In genomic region chr9:130053504-130054427, GRCh38 we compare ENCODE assay signal across 8 cellular contexts. TPM values are rescaled to one million over a fixed set of nuclear protein-coding genes. Genes with fewer than 3 reads are reported as not detected.
DNase-seq lines count a peak whose midpoint lies in the region; ATAC-seq, FAIRE-seq and TF ChIP-seq lines count a peak whose summit lies in the region.

TSS of gene GPR107 (plus strand) at chr9:130053906. CDS start at chr9:130053933, 27 bp downstream.

- peak within 1 kb of the TSS; percentile 94 for H3K4me2 ChIP-seq in Karpas-422 (ENCODE audit: low read depth, low read length, poor library complexity, severe bottlenecking)
- H3K4me2 ChIP-seq in SU-DHL-6 (ENCODE audit: low read depth, low read length, poor library complexity, severe bottlenecking), result peak within 1 kb of the TSS; percentile 72

- H3K79me2 ChIP-seq in Karpas-422 (ENCODE audit: low read length) (peaks cover 74% of the 10 kb centered on the region), SU-DHL-6 (ENCODE audit: insufficient read depth, low read length) (peaks cover 53% of the 10 kb centered on the region)

- H3K9ac ChIP-seq in Karpas-422 (ENCODE audit: low read length) (peak within 1 kb of the TSS; percentile 90), SU-DHL-6 (ENCODE audit: low read length) (peak within 1 kb of the TSS; percentile 84)

- H3K27ac ChIP-seq in Karpas-422 (ENCODE audit: low read length) (peak within 1 kb of the TSS; percentile 35), SU-DHL-6 (ENCODE audit: low read depth, low read length) (peak within 1 kb of the TSS; percentile 58), pancreas (peak within 1 kb of the TSS; percentile 58 to 78 (median 70)), tibial artery (peak within 1 kb of the TSS; percentile 90 to 94)

- H3K9me2 ChIP-seq in Karpas-422 (replicated peaks; ENCODE audit: insufficient read depth, low read length) (no peaks in the 10 kb centered on the region), SU-DHL-6 (replicated peaks; ENCODE audit: insufficient read depth, low read length) (no peaks in the 10 kb centered on the region)

- no peaks in the 10 kb centered on the region for H3K27me3 Mint-ChIP-seq in activated naive CD8-positive, alpha-beta T cell treated with anti-CD3 and anti-CD28 coated beads, Interleukin-2, amount 10 ng/mL, durations not matched to agents 7 days and 5 days

- H3K4me3 Mint-ChIP-seq in activated naive CD8-positive, alpha-beta T cell treated with anti-CD3 and anti-CD28 coated beads, Interleukin-2, amount 10 ng/mL, durations not matched to agents 7 days and 5 days, result peak within 1 kb of the TSS; percentile 96

- DNase-seq in DMS153 treated with DMSO at 0.1 percent for 48 hours (lab: John Stamatoyannopoulos, UW; ENCODE audit: unreplicated experiment) (peak; percentile 78), Karpas-422 (peak; percentile 89), Right ventricle myocardium inferior (ENCODE audit: missing footprints) (peak; percentile 92), pancreas (peak; percentile 68 to 92 (median 79)), tibial artery (peak; percentile 70 to 87)
- peak; percentile 86 for DNase-seq in activated naive CD8-positive, alpha-beta T cell treated with anti-CD3 and anti-CD28 coated beads, Interleukin-2, amount 10 ng/mL, durations not matched to agents 7 days and 5 days

- H3K4me3 ChIP-seq in Karpas-422 (ENCODE audit: low read length), result peak within 1 kb of the TSS; percentile 93
- peak within 1 kb of the TSS; percentile 84 for H3K4me3 ChIP-seq in SU-DHL-6 (ENCODE audit: insufficient read depth, low read length, poor library complexity, severe bottlenecking)
- peak within 1 kb of the TSS; percentile 59 to 94 (median 74) for H3K4me3 ChIP-seq in pancreas
- peak within 1 kb of the TSS; percentile 82 to 95 for H3K4me3 ChIP-seq in tibial artery

- H3K27ac Mint-ChIP-seq in activated naive CD8-positive, alpha-beta T cell treated with anti-CD3 and anti-CD28 coated beads, Interleukin-2, amount 10 ng/mL, durations not matched to agents 7 days and 5 days, result peak within 1 kb of the TSS; percentile 90

- TF ChIP-seq CTCF in SU-DHL-6 (IDR thresholded peaks at IDR 0.05; ENCODE audit: insufficient read depth, low read length, poor library complexity, severe bottlenecking), result no peak
- TF ChIP-seq CTCF in pancreas (IDR thresholded peaks at IDR 0.05), result no peak
- TF ChIP-seq CTCF in tibial artery (IDR thresholded peaks at IDR 0.05), result no peak

- POLR2A ChIA-PET in activated naive CD8-positive, alpha-beta T cell treated with anti-CD3 and anti-CD28 coated beads, Interleukin-2, amount 10 ng/mL, durations not matched to agents 7 days and 5 days (lab: Charles Lee), result interaction anchor here (0.6 to 2.1 kb wide), 11 partner anchors 9 to 186 kb away, joined by 3 to 23 read pairs (median 9); partner anchors contain the start of gene FNBP1

- no peaks in the 10 kb centered on the region for H3K9me3 ChIP-seq in Karpas-422 (ENCODE audit: low read length)
- no peaks in the 10 kb centered on the region for H3K9me3 ChIP-seq in SU-DHL-6 (ENCODE audit: insufficient read depth, low read length)
- H3K9me3 ChIP-seq in pancreas, result no peaks in the 10 kb centered on the region
- H3K9me3 ChIP-seq in tibial artery, result no peaks in the 10 kb centered on the region

- ATAC-seq in GM21619 (IDR thresholded peaks at IDR 0.05; ENCODE audit: unreplicated experiment) (peak; percentile 80), Right ventricle myocardium inferior (peak; percentile 98), pancreas (peak; percentile 97 to 99 (median 99))
- ATAC-seq in activated naive CD8-positive, alpha-beta T cell treated with anti-CD3 and anti-CD28 coated beads, Interleukin-2, amount 10 ng/mL, durations not matched to agents 7 days and 5 days (ENCODE audit: low read depth), result peak; percentile 94

- peaks cover 18% of the 10 kb centered on the region for H3K4me1 Mint-ChIP-seq in activated naive CD8-positive, alpha-beta T cell treated with anti-CD3 and anti-CD28 coated beads, Interleukin-2, amount 10 ng/mL, durations not matched to agents 7 days and 5 days

- no peaks in the 10 kb centered on the region for H3K9me3 Mint-ChIP-seq in activated naive CD8-positive, alpha-beta T cell treated with anti-CD3 and anti-CD28 coated beads, Interleukin-2, amount 10 ng/mL, durations not matched to agents 7 days and 5 days

- H4K20me1 ChIP-seq in Karpas-422 (ENCODE audit: insufficient read depth, low read depth, low read length) (no peaks in the 10 kb centered on the region), SU-DHL-6 (ENCODE audit: low read depth, low read length) (no peaks in the 10 kb centered on the region)

- H3K36me3 ChIP-seq in Karpas-422 (ENCODE audit: insufficient read depth, low read length) (no peaks in the 10 kb centered on the region), SU-DHL-6 (ENCODE audit: low read length) (no peaks in the 10 kb centered on the region), pancreas (no peaks in the 10 kb centered on the region), tibial artery (peaks cover 5 to 10% (median 7%) of the 10 kb centered on the region in 3 donors)

- H3K4me1 ChIP-seq in Karpas-422 (ENCODE audit: low read length), result peaks cover 28% of the 10 kb centered on the region
- H3K4me1 ChIP-seq in pancreas, result peaks cover 5 to 10% (median 6%) of the 10 kb centered on the region in 3 donors
- H3K4me1 ChIP-seq in tibial artery, result peaks cover 3 to 43% (median 26%) of the 10 kb centered on the region in 4 donors

- peaks cover 6% of the 10 kb centered on the region for H3K36me3 Mint-ChIP-seq in activated naive CD8-positive, alpha-beta T cell treated with anti-CD3 and anti-CD28 coated beads, Interleukin-2, amount 10 ng/mL, durations not matched to agents 7 days and 5 days

- 0 to 1% methylated on average over 57 to 68 of the region's 68 CpGs for WGBS in pancreas, 2 donors

- no peaks in the 10 kb centered on the region for H3K27me3 ChIP-seq in Karpas-422 (ENCODE audit: low read length)
- no peaks in the 10 kb centered on the region for H3K27me3 ChIP-seq in SU-DHL-6 (ENCODE audit: low read length)
- no peaks in the 10 kb centered on the region for H3K27me3 ChIP-seq in pancreas
- H3K27me3 ChIP-seq in tibial artery, result no peaks in the 10 kb centered on the region

- intact Hi-C loops in Right ventricle myocardium inferior (cut with DNase I) (loop anchor here (1.0 kb wide), 1 partner anchor 168 kb away; no protein-coding TSS in a partner anchor), pancreas (cut with DNase I) (no loop called here), tibial artery (cut with DNase I; ENCODE audit: low total_unique reads) (no loop called here)

- no peak for FAIRE-seq in pancreas (lab: Jason Lieb, UNC)

- peak within 1 kb of the TSS; percentile 72 for H2AFZ ChIP-seq in Karpas-422 (ENCODE audit: low read length)
- H2AFZ ChIP-seq in SU-DHL-6 (ENCODE audit: low read depth, low read length, severe bottlenecking), result peak within 1 kb of the TSS; percentile 94

- peaks cover 14% of the 10 kb centered on the region for H3F3A ChIP-seq in SU-DHL-6 (ENCODE audit: insufficient read depth)

RNA-seq across cellular contexts. Expression of gene GPR107, which starts in this region (rescaled TPM):
- 9.6 and 11.6 TPM in 2 replicates for total RNA-seq in Karpas-422 (2014; rRNA removed; shearing (Covaris generic); ENCODE audit: low replicate concordance)
- total RNA-seq in activated naive CD8-positive, alpha-beta T cell treated with anti-CD3 and anti-CD28 coated beads, Interleukin-2, amount 10 ng/mL, durations not matched to agents 7 days and 5 days, result 10 to 100 TPM; 23.2 to 25.1 TPM
- 21.8 TPM for total RNA-seq in Right ventricle myocardium inferior
- total RNA-seq in pancreas, result 10 to 100 TPM; 12.4 to 19.8 (median 17.2) TPM
- polyA plus RNA-seq in pancreas, result 1 to 10 TPM; 5.1 to 8.7 TPM

Comparison
In these comparisons a context has a peak if more than half of its experiments do, and no peak if none do; other contexts are left out.
1. Peak in every context shown above with its lines: DNase-seq, ATAC-seq, H3K4me3 ChIP-seq and H3K27ac ChIP-seq.
2. H3K27ac ChIP-seq: peak in every context shown above with its lines; median percentile 92 in tibial artery; 70 in pancreas; 58 in SU-DHL-6; 35 in Karpas-422.